Comparison of ENCODE assay signal across 8 cellular contexts in the genomic region with DNA sequence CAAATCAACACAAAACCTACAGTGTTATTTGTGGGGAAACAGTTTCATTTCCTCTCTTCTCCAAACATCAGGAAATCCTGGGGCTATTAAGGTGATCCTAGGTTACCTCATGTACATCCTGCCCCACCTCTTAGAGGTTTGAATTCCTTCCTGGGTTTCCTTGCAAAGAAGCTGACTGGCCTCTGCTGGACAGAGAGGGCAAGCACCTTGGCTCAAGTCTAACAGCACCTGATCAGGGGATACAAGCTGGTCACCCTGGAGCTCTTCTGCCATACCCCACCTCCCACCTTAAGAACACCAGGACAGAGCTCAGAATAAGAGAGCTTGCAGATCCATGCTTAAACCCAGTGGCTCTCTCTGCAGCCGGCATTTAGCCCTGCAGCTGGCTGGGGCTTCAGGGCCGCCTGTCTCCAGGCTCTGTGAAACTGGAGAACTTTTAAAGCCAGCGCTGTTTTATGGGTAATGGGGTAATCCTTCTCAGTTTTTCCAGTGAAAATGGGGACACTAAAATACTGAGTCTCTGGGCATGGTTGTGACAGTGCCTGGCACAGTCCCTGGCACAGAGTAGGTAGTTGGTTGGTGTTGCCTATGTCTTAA.
DNase-seq lines count a peak whose midpoint lies in the region; ATAC-seq and TF ChIP-seq lines count a peak whose summit lies in the region.

No MANE protein-coding gene starts in this region.

- no peaks in the 10 kb centered on the region for H3K9me3 ChIP-seq in body of pancreas

- peak; percentile 76 for TF ChIP-seq CTCF in LNCAP (IDR thresholded peaks at IDR 0.05)
- TF ChIP-seq CTCF in body of pancreas (IDR thresholded peaks at IDR 0.05) = peak in 6 of 7 experiments; percentile 32 to 76 (median 68)

- no peak for TF ChIP-seq POLR2A in body of pancreas (IDR thresholded peaks at IDR 0.05)

- DNase-seq in COLO668 (lab: John Stamatoyannopoulos, UW; ENCODE audit: unreplicated experiment) (peak; percentile 68), body of pancreas (peak; percentile 38 to 64 (median 58)), kidney glomerular epithelial cell (lab: John Stamatoyannopoulos, UW) (peak; percentile 52), Kasumi-1 (lab: John Stamatoyannopoulos, UW) (no peak)

- no peaks in the 10 kb centered on the region for H3K4me1 ChIP-seq in body of pancreas

- peaks cover 0 to 10% of the 10 kb centered on the region in 2 donors for H3K27me3 ChIP-seq in body of pancreas

- H3K4me3 ChIP-seq in body of pancreas = no peak overlapping the region

- H3K27ac ChIP-seq in body of pancreas = no peak overlapping the region

- no peaks in the 10 kb centered on the region for H3K36me3 ChIP-seq in body of pancreas (replicated peaks in 1 of 2; ENCODE audit: insufficient read depth in 1 of 2, low read depth in 2 of 2)

- 37 to 54% methylated on average over 3 of the region's 3 CpGs for WGBS in body of pancreas, 2 donors

- intact Hi-C loops in body of pancreas (cut with DNase I) = loop anchor here (5.0 kb wide), 1 partner anchor 309 kb away; no protein-coding TSS in a partner anchor

- ATAC-seq in body of pancreas (peak; percentile 89), GM19395 (IDR thresholded peaks at IDR 0.05; ENCODE audit: unreplicated experiment) (no peak), GM19455 (IDR thresholded peaks at IDR 0.05; ENCODE audit: unreplicated experiment) (no peak)
- ATAC-seq in activated CD4-positive, CD25-positive, alpha-beta regulatory T cell treated with anti-CD3 and anti-CD28 coated beads, Interleukin-2, amount 50 U/mL, for 24 hours = no peak

Comparison
In these comparisons a context has a peak if more than half of its experiments do, and no peak if none do; other contexts are left out.
1. DNase-seq: peak in COLO668 (single experiment), body of pancreas (4 of 4) and kidney glomerular epithelial cell (single experiment); none in Kasumi-1 (0 of 2).